Comparison of ENCODE assay signal across 8 cellular contexts in genomic region chr11:12377824-12378593, GRCh38. TPM values are rescaled to one million over a fixed set of nuclear protein-coding genes. Genes with fewer than 3 reads are reported as not detected.
DNase-seq lines count a peak whose midpoint lies in the region; ATAC-seq and TF ChIP-seq lines count a peak whose summit lies in the region.

No MANE protein-coding gene starts in this region.

- 2 to 5% methylated on average over 76 of the region's 76 CpGs for WGBS in sigmoid colon, 2 donors

- H3K9ac ChIP-seq in iPS-15b (ENCODE audit: low read depth, low read length), result peak overlapping the region; percentile 75

- H3K27ac ChIP-seq in breast epithelium (peak overlapping the region; percentile 96 to 100), sigmoid colon (peak overlapping the region; percentile 97 to 99 (median 98))

- H3K9me3 ChIP-seq in breast epithelium, result no peaks in the 10 kb centered on the region
- H3K9me3 ChIP-seq in iPS-15b (ENCODE audit: control insufficient read depth, insufficient read depth, low read length), result no peaks in the 10 kb centered on the region
- no peaks in the 10 kb centered on the region for H3K9me3 ChIP-seq in sigmoid colon

- intact Hi-C loops in breast epithelium (cut with DNase I; ENCODE audit: low total_unique reads) (no loop called here), sigmoid colon (cut with DNase I) (loop anchor here (1.0 to 5.0 kb wide), 6 partner anchors 33 to 514 kb away; partner anchors contain the start of gene TEAD1)

- H3K4me1 ChIP-seq in breast epithelium, result no peaks in the 10 kb centered on the region
- peaks cover 5% of the 10 kb centered on the region for H3K4me1 ChIP-seq in iPS-15b (ENCODE audit: control insufficient read depth, insufficient read depth, low read length)
- peaks cover 0 to 65% (median 57%) of the 10 kb centered on the region in 4 donors for H3K4me1 ChIP-seq in sigmoid colon

- peak in 2 of 4 donors; percentile 58 to 86 for TF ChIP-seq EP300 in sigmoid colon (IDR thresholded peaks at IDR 0.05)

- H3K4me3 ChIP-seq in breast epithelium, result peak overlapping the region; percentile 64 to 92 (median 70)
- peak overlapping the region; percentile 88 for H3K4me3 ChIP-seq in iPS-15b (ENCODE audit: low read depth, low read length)
- H3K4me3 ChIP-seq in sigmoid colon, result peak overlapping the region; percentile 51 to 83 (median 72)

- H3K36me3 ChIP-seq in breast epithelium, result no peaks in the 10 kb centered on the region
- H3K36me3 ChIP-seq in iPS-15b (ENCODE audit: control insufficient read depth, insufficient read depth, low read length), result no peaks in the 10 kb centered on the region
- H3K36me3 ChIP-seq in sigmoid colon, result no peaks in the 10 kb centered on the region

- TF ChIP-seq POLR2A in breast epithelium (IDR thresholded peaks at IDR 0.05) (no peak), sigmoid colon (IDR thresholded peaks at IDR 0.05) (peak; percentile 37 to 57)

- DNase-seq in GM04503 (ENCODE audit: low read depth), result peak; percentile 55
- peak; percentile 92 for DNase-seq in NCI-H69 (lab: John Stamatoyannopoulos, UW)
- peak; percentile 70 to 80 for DNase-seq in breast epithelium (ENCODE audit: low spot score in 2 of 2)
- peak; percentile 94 for DNase-seq in sigmoid colon

- TF ChIP-seq CTCF in breast epithelium (IDR thresholded peaks at IDR 0.05) (peak in 1 of 3 donors; percentile 26), sigmoid colon (IDR thresholded peaks at IDR 0.05) (no peak)

- ATAC-seq in HG03520 (IDR thresholded peaks at IDR 0.05; ENCODE audit: unreplicated experiment), result no peak
- no peak for ATAC-seq in GM18858 (IDR thresholded peaks at IDR 0.05; ENCODE audit: unreplicated experiment)
- ATAC-seq in GM19351 (IDR thresholded peaks at IDR 0.05; ENCODE audit: unreplicated experiment), result no peak

- H3K27me3 ChIP-seq in breast epithelium, result no peaks in the 10 kb centered on the region
- H3K27me3 ChIP-seq in iPS-15b (ENCODE audit: control insufficient read depth, insufficient read depth, low read length), result peaks cover 19% of the 10 kb centered on the region
- no peaks in the 10 kb centered on the region for H3K27me3 ChIP-seq in sigmoid colon

RNA-seq across cellular contexts. Expression of gene PARVA, which starts 0.6 kb away (rescaled TPM):
- total RNA-seq in breast epithelium, result 100 to 1,000 TPM in 1 of 3 donors, 10 to 100 TPM in 2; 50.5 to 109 (median 60.4) TPM
- total RNA-seq in sigmoid colon, result 100 to 1,000 TPM; 110 to 195 (median 161) TPM
- polyA plus RNA-seq in sigmoid colon, result 10 to 100 TPM; 15.7 to 27.8 (median 16.8) TPM
